20 cellular contexts compared by ENCODE assay signal in the genomic region with DNA sequence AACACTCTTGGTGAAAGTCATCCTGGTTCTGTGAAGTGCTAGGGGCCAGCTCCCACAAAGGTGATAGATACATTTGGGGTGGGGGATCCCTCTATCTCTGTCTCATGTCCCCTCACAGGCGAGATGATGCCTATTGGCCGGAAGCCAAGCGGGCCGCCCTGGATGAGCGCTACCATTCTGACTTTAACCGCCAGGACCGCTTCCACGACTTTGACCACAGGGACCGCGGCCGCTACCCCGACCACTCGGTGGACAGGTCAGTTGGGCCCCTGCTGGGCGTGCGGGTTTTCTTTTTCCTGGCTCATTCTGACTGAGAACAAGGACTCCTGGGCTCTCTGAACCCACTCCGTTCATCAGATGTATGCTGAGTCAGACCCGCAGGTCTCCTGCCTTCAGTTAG.
"Had no signal": no experiment of that assay in that cellular context is flagged by ENCODE, and none has a peak within 500 bp of the region (broad histone marks: within the 10 kb centered on the region; RNA-seq: fewer than 3 reads in every experiment).

No MANE protein-coding gene starts in this region.

- H3K4me2 ChIP-seq: neural progenitor cell had no signal

- H3K27me3 ChIP-seq: dorsolateral prefrontal cortex, neural progenitor cell, right atrium auricular region, testis, tibial artery had no signal

- DNase-seq: cerebellar nuclear complex; dorsolateral prefrontal cortex; effector CD4-positive, alpha-beta T cell; mammary epithelial cell; stimulated activated CD4-positive, alpha-beta T cell treated with anti-CD3 and anti-CD28 coated beads, Interleukin-15, amount 100 ng/mL, for 24 hours; stimulated activated CD4-positive, alpha-beta T cell treated with anti-CD3 and anti-CD28 coated beads, Interleukin-2, amount 100 ng/mL, for 48 hours; stimulated activated naive B cell treated with anti-CD40 and anti-IgM and Interleukin-4, amounts not matched to agents 10 μg/mL and 1 μg/mL and 100 μg/mL, for 72 hours; substantia nigra; testis; tibial artery had no signal

- H3K36me3 ChIP-seq: neural progenitor cell had no signal

- H2AFZ ChIP-seq: neural progenitor cell, parathyroid adenoma had no signal

- H3K27ac ChIP-seq: dorsolateral prefrontal cortex, neural progenitor cell, parathyroid adenoma, right atrium auricular region, testis, tibial artery had no signal

- H3K27ac Mint-ChIP-seq: nephron, neural progenitor cell, progenitor cell of endocrine pancreas, type B pancreatic cell had no signal

- H3K9me3 ChIP-seq: right atrium auricular region, testis, tibial artery had no signal

- H3K4me3 ChIP-seq: dorsolateral prefrontal cortex, neural progenitor cell, right atrium auricular region, testis, tibial artery had no signal

- H3K27me3 Mint-ChIP-seq: progenitor cell of endocrine pancreas; stimulated activated naive B cell treated with anti-CD40 and anti-IgM and Interleukin-4, amounts not matched to agents 10 μg/mL and 1 μg/mL and 100 μg/mL, for 72 hours; type B pancreatic cell had no signal

- H3K4me3 Mint-ChIP-seq: nephron; neural progenitor cell; stimulated activated naive B cell treated with anti-CD40 and anti-IgM and Interleukin-4, amounts not matched to agents 10 μg/mL and 1 μg/mL and 100 μg/mL, for 72 hours; type B pancreatic cell had no signal

- H3K9me3 Mint-ChIP-seq: nephron; neural progenitor cell; stimulated activated naive B cell treated with anti-CD40 and anti-IgM and Interleukin-4, amounts not matched to agents 10 μg/mL and 1 μg/mL and 100 μg/mL, for 72 hours; type B pancreatic cell had no signal

- ATAC-seq: sciatic nerve; stimulated activated naive B cell treated with anti-CD40 and anti-IgM and Interleukin-4, amounts not matched to agents 10 μg/mL and 1 μg/mL and 100 μg/mL, for 72 hours had no signal

- H3K4me1 ChIP-seq: neural progenitor cell, parathyroid adenoma, right atrium auricular region, testis, tibial artery had no signal

- H3K4me1 Mint-ChIP-seq: neural progenitor cell had no signal

- H3K9ac ChIP-seq: neural progenitor cell, parathyroid adenoma had no signal

- FAIRE-seq: colon, frontal cortex, keratinocyte had no signal
